In the genomic region with DNA sequence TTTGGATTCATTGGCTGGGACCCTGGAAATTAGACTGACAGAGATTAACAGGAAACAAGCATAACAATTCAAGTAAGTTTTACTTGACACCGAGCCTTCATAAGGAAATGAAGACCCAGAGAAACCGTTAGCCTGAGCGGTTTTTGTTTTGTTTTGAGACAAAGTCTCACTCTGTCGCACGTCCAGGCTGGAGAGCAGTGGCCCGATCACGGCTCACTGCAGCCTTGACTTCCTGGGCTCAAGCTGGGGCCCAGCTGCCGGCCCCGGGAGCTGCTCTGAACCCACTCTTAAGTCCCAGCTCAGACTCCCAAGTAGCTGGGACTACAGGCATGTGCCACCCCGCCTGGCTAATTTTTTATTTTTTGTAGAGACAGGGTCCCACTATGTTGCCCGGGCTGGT, we compare ENCODE assay signal across 10 cellular contexts.
DNase-seq lines count a peak whose midpoint lies in the region; ATAC-seq, FAIRE-seq and TF ChIP-seq lines count a peak whose summit lies in the region.
"Had no signal": no experiment of that assay in that cellular context is flagged by ENCODE, and none has a peak within 500 bp of the region (broad histone marks: within the 10 kb centered on the region; RNA-seq: fewer than 3 reads in every experiment).

No MANE protein-coding gene starts in this region.

- no peak for DNase-seq in GM18507 (ENCODE audit: extremely low spot score, insufficient read length, low read depth)
- DNase-seq in activated naive CD8-positive, alpha-beta T cell treated with anti-CD3 and anti-CD28 coated beads for 36 hours: no peak
- peak; percentile 2 for DNase-seq in osteoblast (ENCODE audit: insufficient read length, low spot score, missing footprints)
- DNase-seq in dedifferentiated amniotic fluid mesenchymal stem cell (ENCODE audit: extremely low spot score): no peak
- no peak for DNase-seq in HEK293T (ENCODE audit: extremely low spot score)
- DNase-seq in SHP77 (lab: John Stamatoyannopoulos, UW): no peak
- DNase-seq: NCI-H2081 treated with DMSO at 0.1 percent for 48 hours had no signal

- peak overlapping the region; percentile 48 for H3K27ac ChIP-seq in osteoblast (ENCODE audit: low read depth, low read length)
- H3K27ac ChIP-seq: thoracic aorta had no signal

- TF ChIP-seq CTCF in osteoblast (IDR thresholded peaks at IDR 0.05; ENCODE audit: extremely low read depth, low read depth, low read length): no peak

- H4K20me1 ChIP-seq in osteoblast (ENCODE audit: insufficient read depth, low read length): peaks cover 78% of the 10 kb centered on the region

- peaks cover 94% of the 10 kb centered on the region for H3K79me2 ChIP-seq in osteoblast (ENCODE audit: insufficient read depth, low read length)

- peaks cover 64% of the 10 kb centered on the region for H3K36me3 Mint-ChIP-seq in activated naive CD8-positive, alpha-beta T cell treated with anti-CD3 and anti-CD28 coated beads for 36 hours

- no peaks in the 10 kb centered on the region for H3K27me3 Mint-ChIP-seq in activated naive CD8-positive, alpha-beta T cell treated with anti-CD3 and anti-CD28 coated beads for 36 hours

- peak overlapping the region; percentile 100 for H3K27ac Mint-ChIP-seq in activated naive CD8-positive, alpha-beta T cell treated with anti-CD3 and anti-CD28 coated beads for 36 hours

- no peaks in the 10 kb centered on the region for H3K9me3 ChIP-seq in osteoblast (ENCODE audit: low read depth, low read length)
- H3K9me3 ChIP-seq: thoracic aorta had no signal

- H3K36me3 ChIP-seq in osteoblast (ENCODE audit: insufficient read depth, low read length): peaks cover 14% of the 10 kb centered on the region
- H3K36me3 ChIP-seq: thoracic aorta had no signal

- peaks cover 35% of the 10 kb centered on the region for H3K4me1 ChIP-seq in osteoblast (ENCODE audit: insufficient read depth, low read length)

- no peak overlapping the region for H3K4me3 ChIP-seq in osteoblast (ENCODE audit: insufficient read depth, low read length)
- H3K4me3 ChIP-seq: thoracic aorta had no signal

- peak overlapping the region; percentile 94 for H3K4me3 Mint-ChIP-seq in activated naive CD8-positive, alpha-beta T cell treated with anti-CD3 and anti-CD28 coated beads for 36 hours

- POLR2A ChIA-PET in HEK293T (lab: Yijun Ruan, JAX): no interaction called here

- H3K9me3 Mint-ChIP-seq in activated naive CD8-positive, alpha-beta T cell treated with anti-CD3 and anti-CD28 coated beads for 36 hours: no peaks in the 10 kb centered on the region

- H2AFZ ChIP-seq in osteoblast (ENCODE audit: low read length): no peak overlapping the region

- ATAC-seq in HG03064 (IDR thresholded peaks at IDR 0.05; ENCODE audit: low read depth, unreplicated experiment) (peak; percentile 43), HG03565 (IDR thresholded peaks at IDR 0.05; ENCODE audit: unreplicated experiment) (no peak)

- FAIRE-seq in GM18507 (lab: Jason Lieb, UNC): peak; percentile 98

- no peak overlapping the region for H3K4me2 ChIP-seq in osteoblast (ENCODE audit: insufficient read depth, low read length)

- CTCF ChIA-PET in HEK293T (lab: Yijun Ruan, JAX): no interaction called here

- peaks cover 81% of the 10 kb centered on the region for H3K4me1 Mint-ChIP-seq in activated naive CD8-positive, alpha-beta T cell treated with anti-CD3 and anti-CD28 coated beads for 36 hours

- H3K27me3 ChIP-seq in osteoblast (ENCODE audit: insufficient read depth, low read length): no peaks in the 10 kb centered on the region

TF ChIP-seq in HEK293T, 16 proteins besides CTCF, POLR2A, EP300 and RAD21:
- TF ChIP-seq L3MBTL2 (conservative IDR thresholded peaks at IDR 0.05) (no peak), SUZ12 (IDR thresholded peaks at IDR 0.05) (no peak), SP1 (IDR thresholded peaks at IDR 0.05) (no peak), HDGF (IDR thresholded peaks at IDR 0.05; ENCODE audit: borderline replicate concordance) (no peak), FOXK2 (IDR thresholded peaks at IDR 0.05) (no peak), CTBP1 (IDR thresholded peaks at IDR 0.05; ENCODE audit: borderline replicate concordance) (no peak), ELF4 (IDR thresholded peaks at IDR 0.05) (no peak), NFRKB (IDR thresholded peaks at IDR 0.05) (no peak)
